Comparison of ENCODE assay signal across 10 cellular contexts in genomic region chr3:66450389-66451022, GRCh38. TPM values are rescaled to one million over a fixed set of nuclear protein-coding genes. Genes with fewer than 3 reads are reported as not detected.
A peak's percentile ranks its signal among the peaks of the same experiment; 100 is the strongest.
DNase-seq lines count a peak whose midpoint lies in the region; ATAC-seq and TF ChIP-seq lines count a peak whose summit lies in the region.
"Had no signal": no experiment of that assay in that cellular context is flagged by ENCODE, and none has a peak within 500 bp of the region (broad histone marks: within the 10 kb centered on the region; RNA-seq: fewer than 3 reads in every experiment).

No MANE protein-coding gene starts in this region.

- H2AK5ac ChIP-seq in mesenchymal stem cell (ENCODE audit: low read length, severe bottlenecking) = no peak overlapping the region

- H3K9ac ChIP-seq in mesenchymal stem cell (ENCODE audit: low read length) = peak overlapping the region; percentile 28

- no peak overlapping the region for H3K14ac ChIP-seq in mesenchymal stem cell (ENCODE audit: low read length in 2 of 2)

- no peak overlapping the region for H2AFZ ChIP-seq in mesenchymal stem cell (ENCODE audit: low read depth, low read length)

- H3K4me1 ChIP-seq in mesenchymal stem cell (ENCODE audit: control insufficient read depth, insufficient read depth, low read depth, low read length) = peaks cover 2% of the 10 kb centered on the region
- peaks cover 65% of the 10 kb centered on the region for H3K4me1 ChIP-seq in vagina

- no peak for TF ChIP-seq CTCF in vagina (IDR thresholded peaks at IDR 0.05)

- TF ChIP-seq POLR2A in vagina (IDR thresholded peaks at IDR 0.05) = no peak

- H3K9me3 ChIP-seq in mesenchymal stem cell (ENCODE audit: control insufficient read depth, low read length) (no peaks in the 10 kb centered on the region), vagina (no peaks in the 10 kb centered on the region)

- H3K79me1 ChIP-seq in mesenchymal stem cell (replicated peaks; ENCODE audit: low read length, poor library complexity, severe bottlenecking) = peaks cover 53% of the 10 kb centered on the region

- no peak overlapping the region for H2BK15ac ChIP-seq in mesenchymal stem cell (ENCODE audit: low read depth, poor library complexity, severe bottlenecking)

- ATAC-seq in GM21619 (IDR thresholded peaks at IDR 0.05; ENCODE audit: unreplicated experiment) = no peak

- DNase-seq in NCI-H1092 treated with DMSO at 0.1 percent for 48 hours (lab: John Stamatoyannopoulos, UW) (peak; percentile 68), NCI-H1092 (lab: John Stamatoyannopoulos, UW) (no peak), dermis blood vessel endothelial cell (peak; percentile 68), mesenchymal stem cell (no peak), vagina (ENCODE audit: extremely low spot score in 2 of 2) (no peak), MV-4-11 (lab: John Stamatoyannopoulos, UW) (no peak), SKM-1 (lab: John Stamatoyannopoulos, UW; ENCODE audit: unreplicated experiment) (no peak)
- DNase-seq: activated B cell treated with CpG ODN at 0.5 μM for 24 hours, glutamatergic neuron had no signal

- H3K36me3 ChIP-seq in mesenchymal stem cell (ENCODE audit: control insufficient read depth in 1 of 2, insufficient read depth in 2 of 2, low read depth in 1 of 2, low read length in 2 of 2) (peaks cover 5 to 23% of the 10 kb centered on the region in 2 experiments), vagina (no peaks in the 10 kb centered on the region)

- H3K27ac ChIP-seq in mesenchymal stem cell (ENCODE audit: low read length, poor library complexity, severe bottlenecking) = no peak overlapping the region
- peak overlapping the region; percentile 71 for H3K27ac ChIP-seq in vagina

- no peak overlapping the region for H3K4me2 ChIP-seq in mesenchymal stem cell (ENCODE audit: low read length, poor library complexity, severe bottlenecking)

- no peak overlapping the region for H4K91ac ChIP-seq in mesenchymal stem cell (ENCODE audit: low read length)

- H3K23ac ChIP-seq in mesenchymal stem cell (ENCODE audit: low read length in 2 of 2) = no peak overlapping the region

- 98% methylated on average over 2 of the region's 4 CpGs for WGBS in mesenchymal stem cell

- no peak overlapping the region for H2BK12ac ChIP-seq in mesenchymal stem cell (ENCODE audit: low read length in 2 of 2)

- no peak overlapping the region for H3K18ac ChIP-seq in mesenchymal stem cell (ENCODE audit: low read depth in 1 of 2, low read length in 2 of 2)

- no peak overlapping the region for H4K8ac ChIP-seq in mesenchymal stem cell (ENCODE audit: low read length)

- H2BK5ac ChIP-seq in mesenchymal stem cell (ENCODE audit: low read depth, low read length, poor library complexity, severe bottlenecking) = no peak overlapping the region

- intact Hi-C loops in vagina (cut with DNase I) = no loop called here

- H3K4me3 ChIP-seq in mesenchymal stem cell (ENCODE audit: insufficient read depth in 1 of 2, low read depth in 1 of 2, low read length in 2 of 2) (peak overlapping the region in 1 of 2 experiments; percentile 26), vagina (peak overlapping the region in 1 of 2 donors; percentile 9)

- no peaks in the 10 kb centered on the region for H3K27me3 ChIP-seq in mesenchymal stem cell (ENCODE audit: control insufficient read depth in 1 of 2, insufficient read depth in 1 of 2, low read length in 2 of 2)
- H3K27me3 ChIP-seq in vagina = no peaks in the 10 kb centered on the region

- no peak overlapping the region for H3K4ac ChIP-seq in mesenchymal stem cell (ENCODE audit: low read depth in 1 of 2, low read length in 2 of 2)

- no peak overlapping the region for H2BK120ac ChIP-seq in mesenchymal stem cell (ENCODE audit: low read depth, low read length)

RNA-seq across cellular contexts. Expression of gene LRIG1, which starts 50.3 kb away (rescaled TPM):
- 33.7 and 71.0 TPM in 2 replicates for total RNA-seq in dermis blood vessel endothelial cell
- polyA plus RNA-seq in mesenchymal stem cell (2013, experiment 1 of 2) = 11.6 TPM
- 12.2 TPM for polyA plus RNA-seq in mesenchymal stem cell (2013, experiment 2 of 2)
- total RNA-seq in vagina = 30.7 TPM

Comparison
In these comparisons a context has a peak if more than half of its experiments do, and no peak if none do; other contexts are left out.
1. DNase-seq: peak in NCI-H1092 treated with DMSO at 0.1 percent for 48 hours (single experiment) and dermis blood vessel endothelial cell (single experiment); none in NCI-H1092 (single experiment), mesenchymal stem cell (single experiment), vagina (0 of 2), MV-4-11 (single experiment) and SKM-1 (single experiment).